In genomic region chr12:110661337-110661972, GRCh38 we compare ENCODE assay signal across 8 cellular contexts. TPM values are rescaled to one million over a fixed set of nuclear protein-coding genes. Genes with fewer than 3 reads are reported as not detected.
A peak's percentile ranks its signal among the peaks of the same experiment; 100 is the strongest.
DNase-seq lines count a peak whose midpoint lies in the region; ATAC-seq lines count a peak whose summit lies in the region.

No MANE protein-coding gene starts in this region.

- H2AK5ac ChIP-seq in mesendoderm (ENCODE audit: low read length), result no peak overlapping the region

- no peaks in the 10 kb centered on the region for H3K4me1 ChIP-seq in mesendoderm (ENCODE audit: control insufficient read depth, low read depth, low read length)

- H2BK120ac ChIP-seq in mesendoderm (ENCODE audit: low read depth, low read length), result no peak overlapping the region

- H4K8ac ChIP-seq in mesendoderm (ENCODE audit: low read depth, low read length), result no peak overlapping the region

- no peaks in the 10 kb centered on the region for H3K79me1 ChIP-seq in mesendoderm (ENCODE audit: low read length)

- no peak overlapping the region for H3K9ac ChIP-seq in mesendoderm (ENCODE audit: low read length)

- no peak overlapping the region for H3K4me2 ChIP-seq in mesendoderm (ENCODE audit: low read length)

- no peak overlapping the region for H2BK5ac ChIP-seq in mesendoderm (ENCODE audit: low read length)

- ATAC-seq in HG03108 (IDR thresholded peaks at IDR 0.05; ENCODE audit: unreplicated experiment), result peak; percentile 82

- no peaks in the 10 kb centered on the region for H3K79me2 ChIP-seq in mesendoderm (ENCODE audit: control insufficient read depth, insufficient read depth, low read length)

- H3K36me3 ChIP-seq in mesendoderm (ENCODE audit: control insufficient read depth, insufficient read depth, low read length), result no peaks in the 10 kb centered on the region

- H3K23ac ChIP-seq in mesendoderm (ENCODE audit: low read length), result no peak overlapping the region

- WGBS in mesendoderm (ENCODE audit: extremely low coverage, insufficient coverage, low lambda C conversion rate), result no CpG with 5 or more reads among the region's 23 CpGs

- DNase-seq in activated CD4-positive, alpha-beta T cell treated with anti-CD3 and anti-CD28 coated beads for 24 hours (ENCODE audit: low read depth in 2 of 2), result peak; percentile 27 to 44
- no peak for DNase-seq in activated CD4-positive, alpha-beta T cell treated with anti-CD3 and anti-CD28 coated beads, Interleukin-2, amount 50 U/mL, for 1 hour
- peak; percentile 88 for DNase-seq in activated CD8-positive, alpha-beta memory T cell treated with anti-CD3 and anti-CD28 coated beads for 24 hours
- DNase-seq in mucosa of gallbladder (ENCODE audit: low spot score), result peak; percentile 21
- no peak for DNase-seq in putamen (ENCODE audit: low spot score)
- no peak for DNase-seq in NCI-H1930 (lab: John Stamatoyannopoulos, UW)
- DNase-seq in mesendoderm, result no peak

- no peak overlapping the region for H3K4ac ChIP-seq in mesendoderm (ENCODE audit: low read depth, low read length)

- H2BK15ac ChIP-seq in mesendoderm (replicated peaks; ENCODE audit: low read depth), result no peak overlapping the region

- H3K18ac ChIP-seq in mesendoderm (ENCODE audit: low read length), result no peak overlapping the region

- H3K27ac ChIP-seq in mesendoderm (ENCODE audit: low read depth, low read length), result no peak overlapping the region

- no peaks in the 10 kb centered on the region for H3K27me3 ChIP-seq in mesendoderm (ENCODE audit: insufficient read depth, low read length, poor library complexity)

- no peak overlapping the region for H4K5ac ChIP-seq in mesendoderm (ENCODE audit: low read length)

- no peak overlapping the region for H3K56ac ChIP-seq in mesendoderm (ENCODE audit: low read length)

- H3K4me3 ChIP-seq in mesendoderm (ENCODE audit: low read length), result no peak overlapping the region

RNA-seq across cellular contexts. Expression of gene HVCN1, which starts 27.5 kb away (rescaled TPM):
- 7.1 TPM for total RNA-seq in mucosa of gallbladder
- 4.6 TPM for polyA plus RNA-seq in mesendoderm (2013, experiment 1 of 2)
- polyA plus RNA-seq in mesendoderm (2013, experiment 2 of 2), result 4.3 TPM

RNA-seq across cellular contexts. Expression of gene TCTN1, which starts 47.5 kb away (rescaled TPM):
- 61.5 TPM for total RNA-seq in mucosa of gallbladder
- 11.7 TPM for polyA plus RNA-seq in mesendoderm (2013, experiment 1 of 2)
- polyA plus RNA-seq in mesendoderm (2013, experiment 2 of 2), result 12.2 TPM

Comparison
In these comparisons a context has a peak if more than half of its experiments do, and no peak if none do; other contexts are left out.
1. DNase-seq: peak in activated CD4-positive, alpha-beta T cell treated with anti-CD3 and anti-CD28 coated beads for 24 hours (2 of 2), activated CD8-positive, alpha-beta memory T cell treated with anti-CD3 and anti-CD28 coated beads for 24 hours (single experiment) and mucosa of gallbladder (single experiment); none in activated CD4-positive, alpha-beta T cell treated with anti-CD3 and anti-CD28 coated beads, Interleukin-2, amount 50 U/mL, for 1 hour (single experiment), putamen (single experiment), NCI-H1930 (0 of 2) and mesendoderm (single experiment).